Comparison of ENCODE assay signal across 8 cellular contexts in genomic region chr20:62123450-62124118, GRCh38. TPM values are rescaled to one million over a fixed set of nuclear protein-coding genes. Genes with fewer than 3 reads are reported as not detected.
A peak's percentile ranks its signal among the peaks of the same experiment; 100 is the strongest.
DNase-seq lines count a peak whose midpoint lies in the region; ATAC-seq, FAIRE-seq and TF ChIP-seq lines count a peak whose summit lies in the region.

No MANE protein-coding gene starts in this region.

- TF ChIP-seq RAD21 in HepG2 (CRISPR knock-in tag; IDR thresholded peaks at IDR 0.05) = no peak

- H3K9me3 ChIP-seq in HEK293 (ENCODE audit: control insufficient read depth, insufficient read depth, low read depth, low read length) (no peaks in the 10 kb centered on the region), adrenal gland (replicated peaks in 1 of 3) (no peaks in the 10 kb centered on the region), HepG2 (ENCODE audit: low read length) (no peaks in the 10 kb centered on the region), tibial nerve (no peaks in the 10 kb centered on the region)

- peak overlapping the region; percentile 97 for H3K27ac ChIP-seq in 22Rv1
- no peak overlapping the region for H3K27ac ChIP-seq in HEK293 (ENCODE audit: extremely low read depth, low read depth, low read length)
- H3K27ac ChIP-seq in adrenal gland = peak overlapping the region in 4 of 5 donors; percentile 21 to 96 (median 70)
- peak overlapping the region; percentile 68 for H3K27ac ChIP-seq in HepG2 (ENCODE audit: extremely low read length, insufficient read depth, low read length)
- peak overlapping the region; percentile 64 to 99 (median 90) for H3K27ac ChIP-seq in tibial nerve

- H4K20me1 ChIP-seq in HepG2 (ENCODE audit: insufficient read depth, low read length) = peaks cover 16% of the 10 kb centered on the region

- POLR2A ChIA-PET in HEK293 (lab: Yijun Ruan, JAX) = interaction anchor here (0.6 to 2.6 kb wide), 5 partner anchors 11 to 81 kb away, joined by 3 to 22 read pairs (median 3); partner anchors contain the start of gene TAF4
- POLR2A ChIA-PET in HepG2 (lab: Yijun Ruan, JAX) = interaction anchor here (1.3 to 10.4 kb wide), 5 partner anchors 12 to 81 kb away, joined by 4 to 260 read pairs (median 45); partner anchors contain the start of genes PSMA7, SS18L1 and TAF4

- H3K4me3 ChIP-seq in HEK293 (ENCODE audit: low read depth, low read length) (peak overlapping the region; percentile 80), adrenal gland (peak overlapping the region in 3 of 4 donors; percentile 44 to 99 (median 63)), HepG2 (replicated peaks in 1 of 3; ENCODE audit: insufficient read depth in 1 of 3, low read depth in 2 of 3, low read length in 3 of 3) (peak overlapping the region; percentile 71 to 92 (median 87)), tibial nerve (peak overlapping the region; percentile 51 to 97 (median 74))

- CTCF ChIA-PET in HEK293 (lab: Yijun Ruan, JAX) (interaction anchor here (0.7 to 4.0 kb wide), 3 partner anchors 12 to 167 kb away, joined by 3 to 20 read pairs (median 3); no protein-coding TSS in a partner anchor), HepG2 (lab: Yijun Ruan, JAX; ENCODE audit: low intra/inter-chr PET ratio, low total read pairs) (no interaction called here)

- H3K36me3 ChIP-seq in HEK293 (ENCODE audit: control insufficient read depth in 2 of 2, insufficient read depth in 1 of 2, low read length in 2 of 2) (peaks cover 13 to 51% of the 10 kb centered on the region in 2 experiments; a peak in 2 of 3 replicates), adrenal gland (replicated peaks in 1 of 2) (peaks cover 0 to 37% of the 10 kb centered on the region in 2 donors), HepG2 (replicated peaks in 1 of 2; ENCODE audit: control insufficient read depth in 1 of 2, insufficient read depth in 2 of 2, low read length in 2 of 2) (peaks cover 25 to 46% of the 10 kb centered on the region in 2 experiments), tibial nerve (peaks cover 0 to 40% (median 7%) of the 10 kb centered on the region in 3 donors)

- no peaks in the 10 kb centered on the region for H3K4me1 ChIP-seq in HEK293 (ENCODE audit: control insufficient read depth, insufficient read depth, low read length)
- H3K4me1 ChIP-seq in adrenal gland (replicated peaks in 1 of 2) = peaks cover 9 to 15% of the 10 kb centered on the region in 2 donors
- peaks cover 47% of the 10 kb centered on the region for H3K4me1 ChIP-seq in HepG2 (ENCODE audit: insufficient read depth, low read length)
- peaks cover 0 to 16% (median 14%) of the 10 kb centered on the region in 4 donors for H3K4me1 ChIP-seq in tibial nerve

- H3K4me2 ChIP-seq in HepG2 (ENCODE audit: low read depth, low read length) = peak overlapping the region; percentile 98

- no peak overlapping the region for H2AFZ ChIP-seq in HepG2 (ENCODE audit: low read length)

- BruUV-seq in HepG2 (replicated peaks; lab: Mats Ljungman, UMichigan) = TSS peak; percentile 41

- ATAC-seq in HepG2 (no peak), GM18858 (IDR thresholded peaks at IDR 0.05; ENCODE audit: unreplicated experiment) (no peak), GM19463 (IDR thresholded peaks at IDR 0.05; ENCODE audit: unreplicated experiment) (no peak)

- H3K9ac ChIP-seq in HepG2 (ENCODE audit: insufficient read depth, low read depth, low read length) = peak overlapping the region; percentile 84

- no peak for TF ChIP-seq CTCF in 22Rv1 (IDR thresholded peaks at IDR 0.05)
- no peak for TF ChIP-seq CTCF in HEK293 (tag by site-specific recombination; IDR thresholded peaks at IDR 0.05)
- TF ChIP-seq CTCF in adrenal gland (IDR thresholded peaks at IDR 0.05) = no peak
- TF ChIP-seq CTCF in HepG2 (CRISPR knock-in tag; IDR thresholded peaks at IDR 0.05) = no peak; the same call in 1 of the 2 replicates
- no peak for TF ChIP-seq CTCF in tibial nerve (IDR thresholded peaks at IDR 0.05)

- no peak for FAIRE-seq in HepG2 (lab: Jason Lieb, UNC)

- TF ChIP-seq EP300 in HepG2 (IDR thresholded peaks at IDR 0.05; ENCODE audit: low read depth in 2 of 2, low read length in 2 of 2) (no peak), HepG2 (CRISPR knock-in tag; IDR thresholded peaks at IDR 0.05; ENCODE audit: borderline replicate concordance) (no peak), tibial nerve (IDR thresholded peaks at IDR 0.05) (no peak)

- in situ Hi-C loops in HepG2 (cut with HindIII; ENCODE audit: extremely low pct_ligation_motif_present, low pct_unique_long_range_greater_than_20kb) = loop anchor here (5.0 kb wide), 1 partner anchor 56 kb away; the partner anchor contains the start of gene TAF4

- no peaks in the 10 kb centered on the region for H3K27me3 ChIP-seq in adrenal gland
- H3K27me3 ChIP-seq in HepG2 (ENCODE audit: control insufficient read depth in 1 of 2, insufficient read depth in 2 of 2, low read length in 2 of 2) = peaks cover 0 to 5% of the 10 kb centered on the region in 2 experiments; a peak in 1 of 5 replicates
- H3K27me3 ChIP-seq in tibial nerve = peaks cover 0 to 9% of the 10 kb centered on the region in 2 donors

- DNase-seq in adrenal gland (peak in 2 of 7 donors; percentile 35), HepG2 (ENCODE audit: low spot score) (no peak), tibial nerve (ENCODE audit: low spot score in 2 of 2) (no peak), H4 (ENCODE audit: low spot score) (no peak)

- intact Hi-C loops in adrenal gland (cut with DNase I) = no loop called here
- intact Hi-C loops in HepG2 (cut with micrococcal nuclease; ENCODE audit: unreplicated experiment) = loop anchor here (2.0 to 5.0 kb wide), 3 partner anchors 13 to 111 kb away; no protein-coding TSS in a partner anchor

- peaks cover 24% of the 10 kb centered on the region for H3K79me2 ChIP-seq in HepG2 (ENCODE audit: insufficient read depth, low read length)

- 27 to 40% (median 33%) methylated on average over 8 to 19 of the region's 19 CpGs for WGBS in adrenal gland, 4 donors
- WGBS in HepG2 (ENCODE audit: low lambda C conversion rate) = 63% methylated on average over 19 of the region's 19 CpGs
- WGBS in tibial nerve, 2 donors = 17 to 21% methylated on average over 18 to 19 of the region's 19 CpGs

- TF ChIP-seq POLR2A in adrenal gland (IDR thresholded peaks at IDR 0.05) (no peak), HepG2 (IDR thresholded peaks at IDR 0.05; ENCODE audit: insufficient read depth in 1 of 2, low read depth in 2 of 2, low read length in 2 of 2) (0 out of 4 replicates have a peak, but pooled peaks have one; percentile 18 to 29), tibial nerve (IDR thresholded peaks at IDR 0.05) (no peak)

RNA-seq across cellular contexts. Expression of gene LSM14B, which starts 1.3 kb away (rescaled TPM):
- total RNA-seq in adrenal gland = 10 to 100 TPM; 29.1 to 47.0 (median 35.6) TPM
- 10 to 100 TPM; 17.6 to 23.4 (median 19.2) TPM for polyA plus RNA-seq in adrenal gland
- total RNA-seq in HepG2 (2016; rRNA removed; fragmentation: Illumina TruSeq; extraction: Trizol) = 77.7 and 79.2 TPM in 2 replicates
- 24.5 and 25.5 TPM in 2 replicates for total RNA-seq in HepG2 (2016; cell fraction: cytosol; rRNA removed; fragmentation: Illumina TruSeq; extraction: Trizol; ENCODE audit: low read depth)
- total RNA-seq in HepG2 (2016; cell fraction: insoluble cytoplasmic fraction; rRNA removed; fragmentation: Illumina TruSeq; extraction: Trizol) = 67.6 and 79.5 TPM in 2 replicates
- total RNA-seq in HepG2 (2016; cell fraction: membrane; rRNA removed; fragmentation: Illumina TruSeq; extraction: Trizol) = 64.7 and 64.9 TPM in 2 replicates
- total RNA-seq in HepG2 (2016; cell fraction: nucleus; rRNA removed; fragmentation: Illumina TruSeq; extraction: Trizol) = 45.7 and 51.1 TPM in 2 replicates
- polyA plus RNA-seq in HepG2 (2011; rRNA removed) = 43.3 and 50.4 TPM in 2 replicates
- polyA plus RNA-seq in HepG2 (2011; cell fraction: cytosol; rRNA removed) = 24.6 and 38.4 TPM in 2 replicates
- polyA plus RNA-seq in HepG2 (2011; cell fraction: nucleus; rRNA removed) = 68.1 and 80.1 TPM in 2 replicates
- 35.5 and 43.9 TPM in 2 replicates for polyA plus RNA-seq in HepG2 (2012)
- polyA plus RNA-seq in HepG2 (2016; cell fraction: cytosol; fragmentation: Illumina TruSeq; extraction: Trizol; ENCODE audit: low read depth) = 15.6 and 19.3 TPM in 2 replicates
- 70.8 and 83.3 TPM in 2 replicates for polyA plus RNA-seq in HepG2 (2016; cell fraction: insoluble cytoplasmic fraction; fragmentation: Illumina TruSeq; extraction: Trizol; ENCODE audit: low read depth)
- 38.0 and 40.1 TPM in 2 replicates for polyA plus RNA-seq in HepG2 (2016; cell fraction: membrane; fragmentation: Illumina TruSeq; extraction: Trizol; ENCODE audit: low read depth)
- polyA plus RNA-seq in HepG2 (2016; cell fraction: nucleus; fragmentation: Illumina TruSeq; extraction: Trizol; ENCODE audit: insufficient read depth, low read depth) = 84.6 and 88.2 TPM in 2 replicates
- 41.0 and 77.9 TPM in 2 replicates for polyA minus RNA-seq in HepG2 (2011; rRNA and poly(A)+ RNA removed; ENCODE audit: low replicate concordance)
- 22.8 and 27.3 TPM in 2 replicates for polyA minus RNA-seq in HepG2 (2011; cell fraction: cytosol; rRNA and poly(A)+ RNA removed)
- 35.0 and 37.7 TPM in 2 replicates for polyA minus RNA-seq in HepG2 (2011; cell fraction: nucleus; rRNA and poly(A)+ RNA removed)
- total RNA-seq in tibial nerve = 10 to 100 TPM; 23.8 to 32.6 (median 28.5) TPM
- total RNA-seq in H4 (2014; rRNA removed; shearing (Covaris generic)) = 29.3 and 36.7 TPM in 2 replicates

RNA-seq across cellular contexts. Expression of gene PSMA7, which starts 19.6 kb away (rescaled TPM):
- total RNA-seq in adrenal gland (100 to 1,000 TPM; 216 to 506 (median 277) TPM), HepG2 (2016; rRNA removed; fragmentation: Illumina TruSeq; extraction: Trizol) (531 and 639 TPM in 2 replicates), tibial nerve (100 to 1,000 TPM; 213 to 377 (median 341) TPM)
- polyA plus RNA-seq in adrenal gland (100 to 1,000 TPM; 175 to 292 (median 178) TPM), HepG2 (2011; rRNA removed) (571 and 631 TPM in 2 replicates)
- total RNA-seq in HepG2 (2016; cell fraction: cytosol; rRNA removed; fragmentation: Illumina TruSeq; extraction: Trizol; ENCODE audit: low read depth) = 280 and 300 TPM in 2 replicates
- total RNA-seq in HepG2 (2016; cell fraction: insoluble cytoplasmic fraction; rRNA removed; fragmentation: Illumina TruSeq; extraction: Trizol) = 555 and 661 TPM in 2 replicates
- total RNA-seq in HepG2 (2016; cell fraction: membrane; rRNA removed; fragmentation: Illumina TruSeq; extraction: Trizol) = 259 and 300 TPM in 2 replicates
- 259 and 270 TPM in 2 replicates for total RNA-seq in HepG2 (2016; cell fraction: nucleus; rRNA removed; fragmentation: Illumina TruSeq; extraction: Trizol)
- polyA plus RNA-seq in HepG2 (2011; cell fraction: cytosol; rRNA removed) = 539 and 602 TPM in 2 replicates
- polyA plus RNA-seq in HepG2 (2011; cell fraction: nucleus; rRNA removed) = 375 and 401 TPM in 2 replicates
- polyA plus RNA-seq in HepG2 (2012) = 283 and 330 TPM in 2 replicates
- polyA plus RNA-seq in HepG2 (2016; cell fraction: cytosol; fragmentation: Illumina TruSeq; extraction: Trizol; ENCODE audit: low read depth) = 290 and 328 TPM in 2 replicates
- polyA plus RNA-seq in HepG2 (2016; cell fraction: insoluble cytoplasmic fraction; fragmentation: Illumina TruSeq; extraction: Trizol; ENCODE audit: low read depth) = 656 and 720 TPM in 2 replicates
- 233 and 270 TPM in 2 replicates for polyA plus RNA-seq in HepG2 (2016; cell fraction: membrane; fragmentation: Illumina TruSeq; extraction: Trizol; ENCODE audit: low read depth)
- polyA plus RNA-seq in HepG2 (2016; cell fraction: nucleus; fragmentation: Illumina TruSeq; extraction: Trizol; ENCODE audit: insufficient read depth, low read depth) = 418 and 431 TPM in 2 replicates
- 380 and 541 TPM in 2 replicates for polyA minus RNA-seq in HepG2 (2011; rRNA and poly(A)+ RNA removed; ENCODE audit: low replicate concordance)
- 93.0 and 111 TPM in 2 replicates for polyA minus RNA-seq in HepG2 (2011; cell fraction: cytosol; rRNA and poly(A)+ RNA removed)
- polyA minus RNA-seq in HepG2 (2011; cell fraction: nucleus; rRNA and poly(A)+ RNA removed) = 111 and 120 TPM in 2 replicates
- total RNA-seq in H4 (2014; rRNA removed; shearing (Covaris generic)) = 694 and 771 TPM in 2 replicates

RNA-seq across cellular contexts. Expression of gene SS18L1, which starts 20.0 kb away (rescaled TPM):
- 10 to 100 TPM in 7 of 8 donors, 1 to 10 TPM in 1; 9.0 to 45.7 (median 13.2) TPM for total RNA-seq in adrenal gland
- polyA plus RNA-seq in adrenal gland = 10 to 100 TPM in 2 of 3 donors, 1 to 10 TPM in 1; 9.2 to 36.6 (median 15.1) TPM
- total RNA-seq in HepG2 (2016; rRNA removed; fragmentation: Illumina TruSeq; extraction: Trizol) = 15.3 and 17.8 TPM in 2 replicates
- total RNA-seq in HepG2 (2016; cell fraction: cytosol; rRNA removed; fragmentation: Illumina TruSeq; extraction: Trizol; ENCODE audit: low read depth) = 8.6 and 10.0 TPM in 2 replicates
- total RNA-seq in HepG2 (2016; cell fraction: insoluble cytoplasmic fraction; rRNA removed; fragmentation: Illumina TruSeq; extraction: Trizol) = 14.3 and 17.3 TPM in 2 replicates
- total RNA-seq in HepG2 (2016; cell fraction: membrane; rRNA removed; fragmentation: Illumina TruSeq; extraction: Trizol) = 13.2 and 13.6 TPM in 2 replicates
- 21.3 and 26.0 TPM in 2 replicates for total RNA-seq in HepG2 (2016; cell fraction: nucleus; rRNA removed; fragmentation: Illumina TruSeq; extraction: Trizol)
- 27.6 and 32.0 TPM in 2 replicates for polyA plus RNA-seq in HepG2 (2011; rRNA removed)
- 13.9 and 24.3 TPM in 2 replicates for polyA plus RNA-seq in HepG2 (2011; cell fraction: cytosol; rRNA removed)
- 94.6 and 141 TPM in 2 replicates for polyA plus RNA-seq in HepG2 (2011; cell fraction: nucleus; rRNA removed)
- polyA plus RNA-seq in HepG2 (2012) = 16.9 and 17.6 TPM in 2 replicates
- 2.6 and 2.8 TPM in 2 replicates for polyA plus RNA-seq in HepG2 (2016; cell fraction: cytosol; fragmentation: Illumina TruSeq; extraction: Trizol; ENCODE audit: low read depth)
- 12.8 and 13.4 TPM in 2 replicates for polyA plus RNA-seq in HepG2 (2016; cell fraction: insoluble cytoplasmic fraction; fragmentation: Illumina TruSeq; extraction: Trizol; ENCODE audit: low read depth)
- polyA plus RNA-seq in HepG2 (2016; cell fraction: membrane; fragmentation: Illumina TruSeq; extraction: Trizol; ENCODE audit: low read depth) = 5.4 and 6.3 TPM in 2 replicates
- polyA plus RNA-seq in HepG2 (2016; cell fraction: nucleus; fragmentation: Illumina TruSeq; extraction: Trizol; ENCODE audit: insufficient read depth, low read depth) = 60.6 and 69.1 TPM in 2 replicates
- polyA minus RNA-seq in HepG2 (2011; rRNA and poly(A)+ RNA removed; ENCODE audit: low replicate concordance) = 32.8 and 53.5 TPM in 2 replicates
- 14.5 and 16.4 TPM in 2 replicates for polyA minus RNA-seq in HepG2 (2011; cell fraction: cytosol; rRNA and poly(A)+ RNA removed)
- 30.1 and 33.4 TPM in 2 replicates for polyA minus RNA-seq in HepG2 (2011; cell fraction: nucleus; rRNA and poly(A)+ RNA removed)
- total RNA-seq in tibial nerve = 10 to 100 TPM; 12.4 to 23.1 (median 13.7) TPM
- total RNA-seq in H4 (2014; rRNA removed; shearing (Covaris generic)) = 3.3 TPM in 2 replicates

RNA-seq across cellular contexts. Expression of gene TAF4, which starts 57.9 kb away (rescaled TPM):
- 10 to 100 TPM in 7 of 8 donors, 1 to 10 TPM in 1; 10.0 to 30.9 (median 15.4) TPM for total RNA-seq in adrenal gland
- 10 to 100 TPM in 2 of 3 donors, 1 to 10 TPM in 1; 5.2 to 12.5 (median 10.9) TPM for polyA plus RNA-seq in adrenal gland
- 12.0 and 12.2 TPM in 2 replicates for total RNA-seq in HepG2 (2016; rRNA removed; fragmentation: Illumina TruSeq; extraction: Trizol)
- 13.2 and 13.9 TPM in 2 replicates for total RNA-seq in HepG2 (2016; cell fraction: cytosol; rRNA removed; fragmentation: Illumina TruSeq; extraction: Trizol; ENCODE audit: low read depth)
- 10.5 and 10.7 TPM in 2 replicates for total RNA-seq in HepG2 (2016; cell fraction: insoluble cytoplasmic fraction; rRNA removed; fragmentation: Illumina TruSeq; extraction: Trizol)
- total RNA-seq in HepG2 (2016; cell fraction: membrane; rRNA removed; fragmentation: Illumina TruSeq; extraction: Trizol) = 14.0 and 18.0 TPM in 2 replicates
- 14.1 and 16.1 TPM in 2 replicates for total RNA-seq in HepG2 (2016; cell fraction: nucleus; rRNA removed; fragmentation: Illumina TruSeq; extraction: Trizol)
- polyA plus RNA-seq in HepG2 (2011; rRNA removed) = 5.9 and 6.6 TPM in 2 replicates
- 5.5 and 6.6 TPM in 2 replicates for polyA plus RNA-seq in HepG2 (2011; cell fraction: cytosol; rRNA removed)
- 27.0 and 32.1 TPM in 2 replicates for polyA plus RNA-seq in HepG2 (2011; cell fraction: nucleus; rRNA removed)
- 18.4 and 21.6 TPM in 2 replicates for polyA plus RNA-seq in HepG2 (2012)
- polyA plus RNA-seq in HepG2 (2016; cell fraction: cytosol; fragmentation: Illumina TruSeq; extraction: Trizol; ENCODE audit: low read depth) = 2.0 and 2.2 TPM in 2 replicates
- polyA plus RNA-seq in HepG2 (2016; cell fraction: insoluble cytoplasmic fraction; fragmentation: Illumina TruSeq; extraction: Trizol; ENCODE audit: low read depth) = 19.2 and 31.8 TPM in 2 replicates
- polyA plus RNA-seq in HepG2 (2016; cell fraction: membrane; fragmentation: Illumina TruSeq; extraction: Trizol; ENCODE audit: low read depth) = 8.0 and 10.2 TPM in 2 replicates
- 44.2 and 48.9 TPM in 2 replicates for polyA plus RNA-seq in HepG2 (2016; cell fraction: nucleus; fragmentation: Illumina TruSeq; extraction: Trizol; ENCODE audit: insufficient read depth, low read depth)
- 9.9 and 36.8 TPM in 2 replicates for polyA minus RNA-seq in HepG2 (2011; rRNA and poly(A)+ RNA removed; ENCODE audit: low replicate concordance)
- polyA minus RNA-seq in HepG2 (2011; cell fraction: cytosol; rRNA and poly(A)+ RNA removed) = 21.1 and 21.8 TPM in 2 replicates
- polyA minus RNA-seq in HepG2 (2011; cell fraction: nucleus; rRNA and poly(A)+ RNA removed) = 21.1 and 25.4 TPM in 2 replicates
- 10 to 100 TPM; 11.2 to 50.4 (median 14.8) TPM for total RNA-seq in tibial nerve
- total RNA-seq in H4 (2014; rRNA removed; shearing (Covaris generic)) = 2.0 and 4.9 TPM in 2 replicates

RNA-seq across cellular contexts. Expression of gene MTG2, which starts 59.2 kb away (rescaled TPM):
- total RNA-seq in adrenal gland = 10 to 100 TPM; 11.5 to 60.1 (median 41.6) TPM
- 10 to 100 TPM; 30.2 to 90.4 (median 84.3) TPM for polyA plus RNA-seq in adrenal gland
- 31.3 and 37.8 TPM in 2 replicates for total RNA-seq in HepG2 (2016; rRNA removed; fragmentation: Illumina TruSeq; extraction: Trizol)
- total RNA-seq in HepG2 (2016; cell fraction: cytosol; rRNA removed; fragmentation: Illumina TruSeq; extraction: Trizol; ENCODE audit: low read depth) = 14.9 and 15.3 TPM in 2 replicates
- 30.0 and 35.2 TPM in 2 replicates for total RNA-seq in HepG2 (2016; cell fraction: insoluble cytoplasmic fraction; rRNA removed; fragmentation: Illumina TruSeq; extraction: Trizol)
- total RNA-seq in HepG2 (2016; cell fraction: membrane; rRNA removed; fragmentation: Illumina TruSeq; extraction: Trizol) = 20.4 and 23.8 TPM in 2 replicates
- 23.8 and 28.4 TPM in 2 replicates for total RNA-seq in HepG2 (2016; cell fraction: nucleus; rRNA removed; fragmentation: Illumina TruSeq; extraction: Trizol)
- polyA plus RNA-seq in HepG2 (2011; rRNA removed) = 20.4 and 22.5 TPM in 2 replicates
- polyA plus RNA-seq in HepG2 (2011; cell fraction: cytosol; rRNA removed) = 19.5 and 23.4 TPM in 2 replicates
- 31.1 and 31.2 TPM in 2 replicates for polyA plus RNA-seq in HepG2 (2011; cell fraction: nucleus; rRNA removed)
- polyA plus RNA-seq in HepG2 (2012) = 21.4 and 26.9 TPM in 2 replicates
- 13.5 and 13.6 TPM in 2 replicates for polyA plus RNA-seq in HepG2 (2016; cell fraction: cytosol; fragmentation: Illumina TruSeq; extraction: Trizol; ENCODE audit: low read depth)
- polyA plus RNA-seq in HepG2 (2016; cell fraction: insoluble cytoplasmic fraction; fragmentation: Illumina TruSeq; extraction: Trizol; ENCODE audit: low read depth) = 33.7 and 36.3 TPM in 2 replicates
- polyA plus RNA-seq in HepG2 (2016; cell fraction: membrane; fragmentation: Illumina TruSeq; extraction: Trizol; ENCODE audit: low read depth) = 18.0 and 19.8 TPM in 2 replicates
- 87.6 and 92.7 TPM in 2 replicates for polyA plus RNA-seq in HepG2 (2016; cell fraction: nucleus; fragmentation: Illumina TruSeq; extraction: Trizol; ENCODE audit: insufficient read depth, low read depth)
- polyA minus RNA-seq in HepG2 (2011; rRNA and poly(A)+ RNA removed; ENCODE audit: low replicate concordance) = 27.2 and 36.2 TPM in 2 replicates
- polyA minus RNA-seq in HepG2 (2011; cell fraction: cytosol; rRNA and poly(A)+ RNA removed) = 13.0 and 15.4 TPM in 2 replicates
- polyA minus RNA-seq in HepG2 (2011; cell fraction: nucleus; rRNA and poly(A)+ RNA removed) = 16.7 and 20.9 TPM in 2 replicates
- 10 to 100 TPM; 24.7 to 46.9 (median 41.6) TPM for total RNA-seq in tibial nerve
- total RNA-seq in H4 (2014; rRNA removed; shearing (Covaris generic)) = 13.3 and 18.0 TPM in 2 replicates

Comparison
In these comparisons a context has a peak if more than half of its experiments do, and no peak if none do; other contexts are left out.
1. POLR2A ChIP-seq: peak in HepG2 (2 of 2); none in adrenal gland (0 of 2) and tibial nerve (0 of 2).
2. Peak in every context shown above with its lines, with median percentiles within 50 percentile points of each other: H3K4me3 ChIP-seq.